In genomic region chr4:95540227-95540626, GRCh38 we compare ENCODE assay signal across 24 cellular contexts. TPM values are rescaled to one million over a fixed set of nuclear protein-coding genes. Genes with fewer than 3 reads are reported as not detected.
DNase-seq lines count a peak whose midpoint lies in the region; ATAC-seq and TF ChIP-seq lines count a peak whose summit lies in the region.
"Had no signal": no experiment of that assay in that cellular context is flagged by ENCODE, and none has a peak within 500 bp of the region (broad histone marks: within the 10 kb centered on the region; RNA-seq: fewer than 3 reads in every experiment).

No MANE protein-coding gene starts in this region.

- DNase-seq in BE2C (peak; percentile 79), cardiac fibroblast (ENCODE audit: low read depth in 2 of 2) (peak; percentile 45 to 63), right atrium auricular region (ENCODE audit: low spot score) (no peak), Kasumi-1 (lab: John Stamatoyannopoulos, UW) (no peak), NCI-H774 (lab: John Stamatoyannopoulos, UW) (no peak)
- DNase-seq: activated CD4-positive, alpha-beta T cell treated with anti-CD3 and anti-CD28 coated beads, Interleukin-2, amount 50 U/mL, for 48 hours; activated naive CD4-positive, alpha-beta T cell treated with anti-CD3 and anti-CD28 coated beads for 36 hours; activated T-cell treated with anti-CD3 and anti-CD28 coated beads, Interleukin-2, amount 50 U/mL, for 24 hours; colonic mucosa; DMS153; foreskin melanocyte; NCI-H1694; PC-9; retina; stimulated activated CD4-positive, alpha-beta T cell treated with anti-CD3 and anti-CD28 coated beads, Interleukin-15, amount 100 ng/mL, for 24 hours had no signal

- H3K4me1 ChIP-seq in BE2C (peaks cover under 1% of the 10 kb centered on the region; the same call in 1 of the 2 replicates), right atrium auricular region (no peaks in the 10 kb centered on the region), subcutaneous abdominal adipose tissue (ENCODE audit: control insufficient read depth in 5 of 5, insufficient read depth in 5 of 5, low read length in 5 of 5) (no peaks in the 10 kb centered on the region)
- H3K4me1 ChIP-seq: colonic mucosa, SJSA1 had no signal

- H3K4me3 ChIP-seq in BE2C (ENCODE audit: low read depth, low read length) (peak overlapping the region; percentile 95), cardiac fibroblast (replicated peaks in 1 of 2; ENCODE audit: low read depth in 2 of 2, low read length in 2 of 2) (no peak overlapping the region), right atrium auricular region (peak overlapping the region in 1 of 2 donors; percentile 4), subcutaneous abdominal adipose tissue (ENCODE audit: low read depth in 1 of 5, low read length in 5 of 5) (no peak overlapping the region)
- H3K4me3 ChIP-seq: colonic mucosa, GM12878, K562, PC-9, SJSA1 had no signal

- peak overlapping the region; percentile 39 to 71 for H3K27ac ChIP-seq in right atrium auricular region
- peak overlapping the region; percentile 51 for H3K27ac ChIP-seq in subcutaneous abdominal adipose tissue (ENCODE audit: low read depth, low read length)
- H3K27ac ChIP-seq: colonic mucosa, PC-9, SJSA1 had no signal

- H3K9me3 ChIP-seq in BE2C (no peaks in the 10 kb centered on the region), right atrium auricular region (no peaks in the 10 kb centered on the region), subcutaneous abdominal adipose tissue (ENCODE audit: control insufficient read depth in 5 of 5, low read length in 5 of 5) (no peaks in the 10 kb centered on the region)
- H3K9me3 ChIP-seq: colonic mucosa, SJSA1 had no signal

- H3K27me3 ChIP-seq in BE2C (no peaks in the 10 kb centered on the region), right atrium auricular region (no peaks in the 10 kb centered on the region), subcutaneous abdominal adipose tissue (ENCODE audit: control insufficient read depth in 5 of 5, insufficient read depth in 4 of 5, low read length in 5 of 5) (no peaks in the 10 kb centered on the region)
- H3K27me3 ChIP-seq: colonic mucosa had no signal

- no peak overlapping the region for H3K9ac ChIP-seq in subcutaneous abdominal adipose tissue (ENCODE audit: low read length in 5 of 5)

- ATAC-seq in HG02973 (IDR thresholded peaks at IDR 0.05; ENCODE audit: unreplicated experiment) = no peak
- ATAC-seq in HG02610 (IDR thresholded peaks at IDR 0.05; ENCODE audit: unreplicated experiment) = no peak
- ATAC-seq: HCT116, K562, left lobe of liver had no signal

- H3K36me3 ChIP-seq in BE2C (peaks cover 10% of the 10 kb centered on the region), right atrium auricular region (no peaks in the 10 kb centered on the region), subcutaneous abdominal adipose tissue (ENCODE audit: control insufficient read depth in 5 of 5, insufficient read depth in 5 of 5, low read length in 5 of 5) (no peaks in the 10 kb centered on the region)
- H3K36me3 ChIP-seq: colonic mucosa, SJSA1 had no signal

- TF ChIP-seq CTCF in BE2C (IDR thresholded peaks at IDR 0.05; ENCODE audit: low read depth, low read length) = no peak
- no peak for TF ChIP-seq CTCF in cardiac fibroblast (IDR thresholded peaks at IDR 0.05; ENCODE audit: low read depth, low read length)
- no peak for TF ChIP-seq CTCF in right atrium auricular region (IDR thresholded peaks at IDR 0.05)

RNA-seq across cellular contexts. Expression of gene UNC5C, which starts 8.5 kb away (rescaled TPM):
- 35.6 TPM for polyA plus RNA-seq in BE2C (2012; ENCODE audit: insufficient read depth, insufficient read length, low read depth)
- total RNA-seq in right atrium auricular region = 1 to 10 TPM; 3.8 to 4.6 TPM
- total RNA-seq: activated naive CD4-positive, alpha-beta T cell treated with anti-CD3 and anti-CD28 coated beads for 36 hours; PC-9; T-helper 2 cell treated with Interferon-gamma antibody and Interleukin-4, amounts not matched to agents 100 ng/mL and 5 ng/mL, for 36 hours had no signal

Comparison
In these comparisons a context has a peak if more than half of its experiments do, and no peak if none do; other contexts are left out.
1. DNase-seq: peak in BE2C (single experiment) and cardiac fibroblast (2 of 2); none in right atrium auricular region (single experiment), Kasumi-1 (0 of 2) and NCI-H774 (single experiment).